2 cellular contexts compared by ENCODE assay signal in the genomic region with DNA sequence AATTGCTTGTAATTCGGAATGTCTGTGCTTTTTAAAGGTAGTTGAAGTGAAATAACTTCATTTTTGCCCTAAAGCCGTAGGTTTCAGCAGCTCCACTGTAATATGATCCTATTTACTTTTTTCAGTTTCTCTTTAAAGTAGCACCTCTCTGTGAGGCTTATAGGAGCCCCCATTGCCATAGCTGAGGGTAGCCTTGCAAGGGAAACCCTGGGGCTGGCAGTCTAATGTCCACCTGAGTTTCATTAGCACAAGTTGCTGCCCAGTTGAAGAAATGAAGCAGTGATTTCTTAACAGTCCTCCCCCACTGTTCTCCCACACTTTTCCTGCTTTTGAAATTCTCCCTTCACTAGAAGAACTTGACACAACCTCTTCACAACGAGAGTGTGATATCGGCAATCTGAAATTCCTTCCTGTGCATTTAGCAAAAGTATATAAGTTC.
TF ChIP-seq lines count a peak whose summit lies in the region.

No MANE protein-coding gene starts in this region.

TF ChIP-seq in GM23338, 12 proteins besides CTCF, POLR2A, EP300 and RAD21 (continues in another document):
- TF ChIP-seq, protein P1, sequence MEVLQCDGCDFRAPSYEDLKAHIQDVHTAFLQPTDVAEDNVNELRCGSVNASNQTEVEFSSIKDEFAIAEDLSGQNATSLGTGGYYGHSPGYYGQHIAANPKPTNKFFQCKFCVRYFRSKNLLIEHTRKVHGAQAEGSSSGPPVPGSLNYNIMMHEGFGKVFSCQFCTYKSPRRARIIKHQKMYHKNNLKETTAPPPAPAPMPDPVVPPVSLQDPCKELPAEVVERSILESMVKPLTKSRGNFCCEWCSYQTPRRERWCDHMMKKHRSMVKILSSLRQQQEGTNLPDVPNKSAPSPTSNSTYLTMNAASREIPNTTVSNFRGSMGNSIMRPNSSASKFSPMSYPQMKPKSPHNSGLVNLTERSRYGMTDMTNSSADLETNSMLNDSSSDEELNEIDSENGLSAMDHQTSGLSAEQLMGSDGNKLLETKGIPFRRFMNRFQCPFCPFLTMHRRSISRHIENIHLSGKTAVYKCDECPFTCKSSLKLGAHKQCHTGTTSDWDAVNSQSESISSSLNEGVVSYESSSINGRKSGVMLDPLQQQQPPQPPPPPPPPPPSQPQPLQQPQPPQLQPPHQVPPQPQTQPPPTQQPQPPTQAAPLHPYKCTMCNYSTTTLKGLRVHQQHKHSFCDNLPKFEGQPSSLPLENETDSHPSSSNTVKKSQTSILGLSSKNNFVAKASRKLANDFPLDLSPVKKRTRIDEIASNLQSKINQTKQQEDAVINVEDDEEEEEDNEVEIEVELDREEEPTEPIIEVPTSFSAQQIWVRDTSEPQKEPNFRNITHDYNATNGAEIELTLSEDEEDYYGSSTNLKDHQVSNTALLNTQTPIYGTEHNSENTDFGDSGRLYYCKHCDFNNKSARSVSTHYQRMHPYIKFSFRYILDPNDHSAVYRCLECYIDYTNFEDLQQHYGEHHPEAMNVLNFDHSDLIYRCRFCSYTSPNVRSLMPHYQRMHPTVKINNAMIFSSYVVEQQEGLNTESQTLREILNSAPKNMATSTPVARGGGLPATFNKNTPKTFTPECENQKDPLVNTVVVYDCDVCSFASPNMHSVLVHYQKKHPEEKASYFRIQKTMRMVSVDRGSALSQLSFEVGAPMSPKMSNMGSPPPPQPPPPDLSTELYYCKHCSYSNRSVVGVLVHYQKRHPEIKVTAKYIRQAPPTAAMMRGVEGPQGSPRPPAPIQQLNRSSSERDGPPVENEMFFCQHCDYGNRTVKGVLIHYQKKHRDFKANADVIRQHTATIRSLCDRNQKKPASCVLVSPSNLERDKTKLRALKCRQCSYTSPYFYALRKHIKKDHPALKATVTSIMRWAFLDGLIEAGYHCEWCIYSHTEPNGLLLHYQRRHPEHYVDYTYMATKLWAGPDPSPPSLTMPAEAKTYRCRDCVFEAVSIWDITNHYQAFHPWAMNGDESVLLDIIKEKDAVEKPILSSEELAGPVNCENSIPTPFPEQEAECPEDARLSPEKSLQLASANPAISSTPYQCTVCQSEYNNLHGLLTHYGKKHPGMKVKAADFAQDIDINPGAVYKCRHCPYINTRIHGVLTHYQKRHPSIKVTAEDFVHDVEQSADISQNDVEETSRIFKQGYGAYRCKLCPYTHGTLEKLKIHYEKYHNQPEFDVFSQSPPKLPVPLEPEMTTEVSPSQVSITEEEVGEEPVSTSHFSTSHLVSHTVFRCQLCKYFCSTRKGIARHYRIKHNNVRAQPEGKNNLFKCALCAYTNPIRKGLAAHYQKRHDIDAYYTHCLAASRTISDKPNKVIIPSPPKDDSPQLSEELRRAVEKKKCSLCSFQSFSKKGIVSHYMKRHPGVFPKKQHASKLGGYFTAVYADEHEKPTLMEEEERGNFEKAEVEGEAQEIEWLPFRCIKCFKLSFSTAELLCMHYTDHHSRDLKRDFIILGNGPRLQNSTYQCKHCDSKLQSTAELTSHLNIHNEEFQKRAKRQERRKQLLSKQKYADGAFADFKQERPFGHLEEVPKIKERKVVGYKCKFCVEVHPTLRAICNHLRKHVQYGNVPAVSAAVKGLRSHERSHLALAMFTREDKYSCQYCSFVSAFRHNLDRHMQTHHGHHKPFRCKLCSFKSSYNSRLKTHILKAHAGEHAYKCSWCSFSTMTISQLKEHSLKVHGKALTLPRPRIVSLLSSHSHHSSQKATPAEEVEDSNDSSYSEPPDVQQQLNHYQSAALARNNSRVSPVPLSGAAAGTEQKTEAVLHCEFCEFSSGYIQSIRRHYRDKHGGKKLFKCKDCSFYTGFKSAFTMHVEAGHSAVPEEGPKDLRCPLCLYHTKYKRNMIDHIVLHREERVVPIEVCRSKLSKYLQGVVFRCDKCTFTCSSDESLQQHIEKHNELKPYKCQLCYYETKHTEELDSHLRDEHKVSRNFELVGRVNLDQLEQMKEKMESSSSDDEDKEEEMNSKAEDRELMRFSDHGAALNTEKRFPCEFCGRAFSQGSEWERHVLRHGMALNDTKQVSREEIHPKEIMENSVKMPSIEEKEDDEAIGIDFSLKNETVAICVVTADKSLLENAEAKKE (CRISPR knock-in tag; IDR thresholded peaks at IDR 0.05), result no peak
- TF ChIP-seq POLR2AphosphoS5 (IDR thresholded peaks at IDR 0.05; ENCODE audit: low read depth) (no peak), EZH2phosphoT487 (IDR thresholded peaks at IDR 0.05; ENCODE audit: unreplicated experiment) (no peak), EZH2 (IDR thresholded peaks at IDR 0.05; ENCODE audit: low read depth, unreplicated experiment) (no peak), NANOG (IDR thresholded peaks at IDR 0.05; ENCODE audit: borderline replicate concordance) (no peak), JUNB (IDR thresholded peaks at IDR 0.05; ENCODE audit: unreplicated experiment) (no peak), ZNF114 (CRISPR knock-in tag; IDR thresholded peaks at IDR 0.05) (no peak), CREB1 (CRISPR knock-in tag; IDR thresholded peaks at IDR 0.05; ENCODE audit: low read depth) (no peak), STAT1 (IDR thresholded peaks at IDR 0.05; ENCODE audit: unreplicated experiment) (no peak), ZNF331 (CRISPR knock-in tag; IDR thresholded peaks at IDR 0.05; ENCODE audit: low read depth) (no peak)
- TF ChIP-seq, protein P2, sequence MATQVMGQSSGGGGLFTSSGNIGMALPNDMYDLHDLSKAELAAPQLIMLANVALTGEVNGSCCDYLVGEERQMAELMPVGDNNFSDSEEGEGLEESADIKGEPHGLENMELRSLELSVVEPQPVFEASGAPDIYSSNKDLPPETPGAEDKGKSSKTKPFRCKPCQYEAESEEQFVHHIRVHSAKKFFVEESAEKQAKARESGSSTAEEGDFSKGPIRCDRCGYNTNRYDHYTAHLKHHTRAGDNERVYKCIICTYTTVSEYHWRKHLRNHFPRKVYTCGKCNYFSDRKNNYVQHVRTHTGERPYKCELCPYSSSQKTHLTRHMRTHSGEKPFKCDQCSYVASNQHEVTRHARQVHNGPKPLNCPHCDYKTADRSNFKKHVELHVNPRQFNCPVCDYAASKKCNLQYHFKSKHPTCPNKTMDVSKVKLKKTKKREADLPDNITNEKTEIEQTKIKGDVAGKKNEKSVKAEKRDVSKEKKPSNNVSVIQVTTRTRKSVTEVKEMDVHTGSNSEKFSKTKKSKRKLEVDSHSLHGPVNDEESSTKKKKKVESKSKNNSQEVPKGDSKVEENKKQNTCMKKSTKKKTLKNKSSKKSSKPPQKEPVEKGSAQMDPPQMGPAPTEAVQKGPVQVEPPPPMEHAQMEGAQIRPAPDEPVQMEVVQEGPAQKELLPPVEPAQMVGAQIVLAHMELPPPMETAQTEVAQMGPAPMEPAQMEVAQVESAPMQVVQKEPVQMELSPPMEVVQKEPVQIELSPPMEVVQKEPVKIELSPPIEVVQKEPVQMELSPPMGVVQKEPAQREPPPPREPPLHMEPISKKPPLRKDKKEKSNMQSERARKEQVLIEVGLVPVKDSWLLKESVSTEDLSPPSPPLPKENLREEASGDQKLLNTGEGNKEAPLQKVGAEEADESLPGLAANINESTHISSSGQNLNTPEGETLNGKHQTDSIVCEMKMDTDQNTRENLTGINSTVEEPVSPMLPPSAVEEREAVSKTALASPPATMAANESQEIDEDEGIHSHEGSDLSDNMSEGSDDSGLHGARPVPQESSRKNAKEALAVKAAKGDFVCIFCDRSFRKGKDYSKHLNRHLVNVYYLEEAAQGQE (IDR thresholded peaks at IDR 0.05; ENCODE audit: unreplicated experiment), result no peak

TF ChIP-seq in WTC11, 78 proteins besides CTCF, POLR2A, EP300 and RAD21 (continued from another document):
- TF ChIP-seq, protein P3, sequence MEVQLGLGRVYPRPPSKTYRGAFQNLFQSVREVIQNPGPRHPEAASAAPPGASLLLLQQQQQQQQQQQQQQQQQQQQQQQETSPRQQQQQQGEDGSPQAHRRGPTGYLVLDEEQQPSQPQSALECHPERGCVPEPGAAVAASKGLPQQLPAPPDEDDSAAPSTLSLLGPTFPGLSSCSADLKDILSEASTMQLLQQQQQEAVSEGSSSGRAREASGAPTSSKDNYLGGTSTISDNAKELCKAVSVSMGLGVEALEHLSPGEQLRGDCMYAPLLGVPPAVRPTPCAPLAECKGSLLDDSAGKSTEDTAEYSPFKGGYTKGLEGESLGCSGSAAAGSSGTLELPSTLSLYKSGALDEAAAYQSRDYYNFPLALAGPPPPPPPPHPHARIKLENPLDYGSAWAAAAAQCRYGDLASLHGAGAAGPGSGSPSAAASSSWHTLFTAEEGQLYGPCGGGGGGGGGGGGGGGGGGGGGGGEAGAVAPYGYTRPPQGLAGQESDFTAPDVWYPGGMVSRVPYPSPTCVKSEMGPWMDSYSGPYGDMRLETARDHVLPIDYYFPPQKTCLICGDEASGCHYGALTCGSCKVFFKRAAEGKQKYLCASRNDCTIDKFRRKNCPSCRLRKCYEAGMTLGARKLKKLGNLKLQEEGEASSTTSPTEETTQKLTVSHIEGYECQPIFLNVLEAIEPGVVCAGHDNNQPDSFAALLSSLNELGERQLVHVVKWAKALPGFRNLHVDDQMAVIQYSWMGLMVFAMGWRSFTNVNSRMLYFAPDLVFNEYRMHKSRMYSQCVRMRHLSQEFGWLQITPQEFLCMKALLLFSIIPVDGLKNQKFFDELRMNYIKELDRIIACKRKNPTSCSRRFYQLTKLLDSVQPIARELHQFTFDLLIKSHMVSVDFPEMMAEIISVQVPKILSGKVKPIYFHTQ (CRISPR knock-in tag; IDR thresholded peaks at IDR 0.05), result no peak
- TF ChIP-seq, protein P4, sequence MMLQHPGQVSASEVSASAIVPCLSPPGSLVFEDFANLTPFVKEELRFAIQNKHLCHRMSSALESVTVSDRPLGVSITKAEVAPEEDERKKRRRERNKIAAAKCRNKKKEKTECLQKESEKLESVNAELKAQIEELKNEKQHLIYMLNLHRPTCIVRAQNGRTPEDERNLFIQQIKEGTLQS (CRISPR knock-in tag; conservative IDR thresholded peaks at IDR 0.05), result no peak
- TF ChIP-seq, protein P5, sequence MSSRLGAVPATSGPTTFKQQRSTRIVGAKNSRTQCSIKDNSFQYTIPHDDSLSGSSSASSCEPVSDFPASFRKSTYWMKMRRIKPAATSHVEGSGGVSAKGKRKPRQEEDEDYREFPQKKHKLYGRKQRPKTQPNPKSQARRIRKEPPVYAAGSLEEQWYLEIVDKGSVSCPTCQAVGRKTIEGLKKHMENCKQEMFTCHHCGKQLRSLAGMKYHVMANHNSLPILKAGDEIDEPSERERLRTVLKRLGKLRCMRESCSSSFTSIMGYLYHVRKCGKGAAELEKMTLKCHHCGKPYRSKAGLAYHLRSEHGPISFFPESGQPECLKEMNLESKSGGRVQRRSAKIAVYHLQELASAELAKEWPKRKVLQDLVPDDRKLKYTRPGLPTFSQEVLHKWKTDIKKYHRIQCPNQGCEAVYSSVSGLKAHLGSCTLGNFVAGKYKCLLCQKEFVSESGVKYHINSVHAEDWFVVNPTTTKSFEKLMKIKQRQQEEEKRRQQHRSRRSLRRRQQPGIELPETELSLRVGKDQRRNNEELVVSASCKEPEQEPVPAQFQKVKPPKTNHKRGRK (CRISPR knock-in tag; IDR thresholded peaks at IDR 0.05; ENCODE audit: borderline replicate concordance), result no peak
- TF ChIP-seq ETV6 (CRISPR knock-in tag; IDR thresholded peaks at IDR 0.05) (no peak), FOXK1 (CRISPR knock-in tag; IDR thresholded peaks at IDR 0.05) (no peak)
